11 cellular contexts compared by ENCODE assay signal in genomic region chr6:93779086-93779858, GRCh38.
A peak's percentile ranks its signal among the peaks of the same experiment; 100 is the strongest.
DNase-seq lines count a peak whose midpoint lies in the region; ATAC-seq and TF ChIP-seq lines count a peak whose summit lies in the region.
"Had no signal": no experiment of that assay in that cellular context is flagged by ENCODE, and none has a peak within 500 bp of the region (broad histone marks: within the 10 kb centered on the region; RNA-seq: fewer than 3 reads in every experiment).

No MANE protein-coding gene starts in this region.

- no peak overlapping the region for H3K4ac ChIP-seq in neuronal stem cell (ENCODE audit: low read length)

- no peak overlapping the region for H2AK5ac ChIP-seq in neuronal stem cell (ENCODE audit: low read depth, low read length)

- H2BK120ac ChIP-seq in neuronal stem cell (ENCODE audit: low read depth, low read length) = no peak overlapping the region

- H3K27me3 ChIP-seq in right cardiac atrium (ENCODE audit: control insufficient read depth, insufficient read depth) (no peaks in the 10 kb centered on the region), neuronal stem cell (ENCODE audit: control insufficient read depth in 3 of 3, insufficient read depth in 3 of 3, low read depth in 1 of 3, low read length in 3 of 3) (no peaks in the 10 kb centered on the region)

- no peak overlapping the region for H4K91ac ChIP-seq in neuronal stem cell (ENCODE audit: low read depth, low read length, poor library complexity)

- no peak overlapping the region for H3K23ac ChIP-seq in neuronal stem cell (ENCODE audit: low read depth, low read length, poor library complexity)

- WGBS in right cardiac atrium = 17% methylated on average over 12 of the region's 12 CpGs
- whole genome bisulfite sequencing in neuronal stem cell (ENCODE audit: extremely low coverage in 2 of 2, insufficient read length in 2 of 2, insufficient replicate concordance in 1 of 2), 2 donors = no CpG with 5 or more reads among the region's 12 CpGs

- no peaks in the 10 kb centered on the region for H3K79me1 ChIP-seq in neuronal stem cell (ENCODE audit: low read depth, low read length)

- ATAC-seq in right cardiac atrium (peak; percentile 96 to 98), HG02642 (IDR thresholded peaks at IDR 0.05; ENCODE audit: poor library complexity, unreplicated experiment) (no peak), HG02870 (IDR thresholded peaks at IDR 0.05; ENCODE audit: unreplicated experiment) (no peak)

- H2AFZ ChIP-seq in neuronal stem cell (ENCODE audit: low read length) = peak overlapping the region; percentile 85

- intact Hi-C loops in right cardiac atrium (cut with DNase I) = no loop called here

- H3K18ac ChIP-seq in neuronal stem cell (ENCODE audit: low read length) = peak overlapping the region; percentile 5

- H3K9me3 ChIP-seq in right cardiac atrium (ENCODE audit: control insufficient read depth, low read length) (no peaks in the 10 kb centered on the region), neuronal stem cell (replicated peaks in 1 of 2; ENCODE audit: control insufficient read depth in 2 of 2, insufficient read depth in 1 of 2, low read depth in 1 of 2, low read length in 2 of 2) (no peaks in the 10 kb centered on the region)

- H4K8ac ChIP-seq in neuronal stem cell (ENCODE audit: low read depth, low read length) = no peak overlapping the region

- DNase-seq in G401 (ENCODE audit: low spot score) (peak; percentile 31), astrocyte of the spinal cord (ENCODE audit: low read depth, low spot score) (peak; percentile 76), right cardiac atrium (peak; percentile 16 to 64 (median 40)), neuronal stem cell (ENCODE audit: low spot score) (peak; percentile 38), AG08395 (ENCODE audit: low spot score) (no peak)
- DNase-seq in stimulated activated CD4-positive, alpha-beta T cell treated with anti-CD3 and anti-CD28 coated beads, Interleukin-4, amount 100 ng/mL, for 4 hours = no peak
- DNase-seq: activated CD4-positive, alpha-beta T cell treated with anti-CD3 and anti-CD28 coated beads for 4 hours; CD4-positive, alpha-beta memory T cell; NCI-H1048 had no signal

- H3K4me1 ChIP-seq in right cardiac atrium (ENCODE audit: control insufficient read depth, insufficient read depth, low read length) (no peaks in the 10 kb centered on the region), neuronal stem cell (ENCODE audit: control insufficient read depth in 2 of 2, insufficient read depth in 1 of 2, low read depth in 1 of 2, low read length in 2 of 2) (peaks cover 2 to 7% of the 10 kb centered on the region in 2 donors)

- peak; percentile 27 for TF ChIP-seq CTCF in astrocyte of the spinal cord (IDR thresholded peaks at IDR 0.05; ENCODE audit: low read depth, low read length)

- H3K14ac ChIP-seq in neuronal stem cell (ENCODE audit: low read length) = no peak overlapping the region

- no peak overlapping the region for H2BK15ac ChIP-seq in neuronal stem cell (ENCODE audit: low read length)

- in situ Hi-C loops in G401 (cut with HindIII; ENCODE audit: low sequenced_read_pairs) = no loop called here
- in situ Hi-C loops in astrocyte of the spinal cord (cut with HindIII; ENCODE audit: low sequenced_read_pairs) = no loop called here

- H2BK5ac ChIP-seq in neuronal stem cell (ENCODE audit: low read length) = no peak overlapping the region

- no peak overlapping the region for H3K4me3 ChIP-seq in astrocyte of the spinal cord (ENCODE audit: low read depth, low read length)
- H3K4me3 ChIP-seq in right cardiac atrium (ENCODE audit: low read length) = peak overlapping the region; percentile 27
- no peak overlapping the region for H3K4me3 ChIP-seq in neuronal stem cell (ENCODE audit: low read length in 2 of 2)

- H3K36me3 ChIP-seq in neuronal stem cell (replicated peaks in 1 of 2; ENCODE audit: control insufficient read depth in 2 of 2, insufficient read depth in 2 of 2, low read length in 2 of 2) = no peaks in the 10 kb centered on the region

- no peak overlapping the region for H3K9ac ChIP-seq in neuronal stem cell (ENCODE audit: low read depth, low read length, poor library complexity)

- peak overlapping the region; percentile 64 for H3K27ac ChIP-seq in right cardiac atrium (ENCODE audit: low read length)
- H3K27ac ChIP-seq in neuronal stem cell (replicated peaks; ENCODE audit: low read length) = peak overlapping the region; percentile 3

- no peak overlapping the region for H2BK12ac ChIP-seq in neuronal stem cell (ENCODE audit: low read length)

- no peak overlapping the region for H3K4me2 ChIP-seq in neuronal stem cell (ENCODE audit: insufficient read depth, low read length, poor library complexity, severe bottlenecking)

Comparison
In these comparisons a context has a peak if more than half of its experiments do, and no peak if none do; other contexts are left out.
1. DNase-seq: peak in G401 (single experiment), astrocyte of the spinal cord (single experiment), right cardiac atrium (3 of 3) and neuronal stem cell (single experiment); none in AG08395 (single experiment) and stimulated activated CD4-positive, alpha-beta T cell treated with anti-CD3 and anti-CD28 coated beads, Interleukin-4, amount 100 ng/mL, for 4 hours (0 of 2).
2. ATAC-seq: peak in right cardiac atrium (2 of 2); none in HG02642 (single experiment) and HG02870 (single experiment).